Comparison of ENCODE assay signal across 10 cellular contexts in genomic region chr16:57746316-57746715, GRCh38. TPM values are rescaled to one million over a fixed set of nuclear protein-coding genes. Genes with fewer than 3 reads are reported as not detected.
"Had no signal": no experiment of that assay in that cellular context is flagged by ENCODE, and none has a peak within 500 bp of the region (broad histone marks: within the 10 kb centered on the region; RNA-seq: fewer than 3 reads in every experiment).

No MANE protein-coding gene starts in this region.

RNA-seq across cellular contexts. Expression of gene DRC7, which starts 51.7 kb away (rescaled TPM):
- total RNA-seq: activated CD4-positive, alpha-beta memory T cell treated with anti-CD3 and anti-CD28 coated beads, Interleukin-2, amount 10 ng/mL, durations not matched to agents 7 days and 5 days; activated CD4-positive, alpha-beta T cell treated with anti-CD3 and anti-CD28 coated beads, Interleukin-2, amount 10 ng/mL, durations not matched to agents 7 days and 5 days; activated CD8-positive, alpha-beta memory T cell treated with anti-CD3 and anti-CD28 coated beads, Interleukin-2, amount 10 ng/mL, durations not matched to agents 7 days and 5 days; activated naive CD4-positive, alpha-beta T cell treated with anti-CD3 and anti-CD28 coated beads, Interleukin-2, amount 50 U/mL, for 72 hours; activated naive CD8-positive, alpha-beta T cell treated with anti-CD3 and anti-CD28 coated beads for 36 hours; adrenal gland; aorta; astrocyte; cardiac septum; WTC11 had no signal

RNA-seq across cellular contexts. Expression of gene KIFC3, which starts 56.0 kb away (rescaled TPM):
- total RNA-seq: activated CD4-positive, alpha-beta memory T cell treated with anti-CD3 and anti-CD28 coated beads, Interleukin-2, amount 10 ng/mL, durations not matched to agents 7 days and 5 days; activated CD4-positive, alpha-beta T cell treated with anti-CD3 and anti-CD28 coated beads, Interleukin-2, amount 10 ng/mL, durations not matched to agents 7 days and 5 days had no signal
